8 cellular contexts compared by ENCODE assay signal in genomic region chr19:584240-585001, GRCh38. TPM values are rescaled to one million over a fixed set of nuclear protein-coding genes. Genes with fewer than 3 reads are reported as not detected.
A peak's percentile ranks its signal among the peaks of the same experiment; 100 is the strongest.
DNase-seq lines count a peak whose midpoint lies in the region; ATAC-seq and TF ChIP-seq lines count a peak whose summit lies in the region.

No MANE protein-coding gene starts in this region.

- no peak overlapping the region for H3K9ac ChIP-seq in HUES48 (ENCODE audit: low read depth, low read length)

- no peak for TF ChIP-seq POLR2A in right lobe of liver (IDR thresholded peaks at IDR 0.05)

- H3K27ac ChIP-seq in CD8-positive, alpha-beta T cell (ENCODE audit: low read depth, low read length): no peak overlapping the region
- H3K27ac ChIP-seq in HUES48 (ENCODE audit: low read depth, low read length) (peak overlapping the region; percentile 3), right lobe of liver (no peak overlapping the region)

- no peak overlapping the region for H3K4me3 ChIP-seq in CD8-positive, alpha-beta T cell (ENCODE audit: low read depth, low read length)
- no peak overlapping the region for H3K4me3 ChIP-seq in HUES48 (ENCODE audit: low read depth, low read length)
- H3K4me3 ChIP-seq in right lobe of liver: no peak overlapping the region

- H3K4me1 ChIP-seq in CD8-positive, alpha-beta T cell (ENCODE audit: insufficient read depth, low read length): peaks cover 15% of the 10 kb centered on the region
- H3K4me1 ChIP-seq in HUES48 (ENCODE audit: control insufficient read depth, insufficient read depth, low read length) (no peaks in the 10 kb centered on the region), right lobe of liver (no peaks in the 10 kb centered on the region)

- H3K27me3 ChIP-seq in CD8-positive, alpha-beta T cell (ENCODE audit: insufficient read depth, low read length): peaks cover 11% of the 10 kb centered on the region
- peaks cover 12% of the 10 kb centered on the region for H3K27me3 ChIP-seq in HUES48 (ENCODE audit: control insufficient read depth, insufficient read depth, low read length)
- peaks cover 0 to 13% of the 10 kb centered on the region in 2 donors for H3K27me3 ChIP-seq in right lobe of liver

- POLR2A ChIA-PET in CD8-positive, alpha-beta T cell (lab: Charles Lee): interaction anchor here (0.6 to 1.2 kb wide), 3 partner anchors 9 to 474 kb away, joined by 3 to 5 read pairs (median 3); partner anchors contain the start of gene GZMM

- DNase-seq in CD8-positive, alpha-beta T cell: peak; percentile 42 to 83 (median 64)
- peak; percentile 47 to 69 for DNase-seq in central memory CD8-positive, alpha-beta T cell (ENCODE audit: low spot score in 2 of 2)
- peak in 2 of 3 donors; percentile 44 to 56 for DNase-seq in right lobe of liver

- peaks cover 11% of the 10 kb centered on the region for H3K4me1 Mint-ChIP-seq in CD8-positive, alpha-beta T cell (ENCODE audit: low read depth)
- peaks cover 6% of the 10 kb centered on the region for H3K4me1 Mint-ChIP-seq in central memory CD8-positive, alpha-beta T cell
- peaks cover 20% of the 10 kb centered on the region for H3K4me1 Mint-ChIP-seq in stimulated activated memory B cell treated with anti-CD40 and anti-IgM and Interleukin-4, amounts not matched to agents 10 μg/mL and 1 μg/mL and 100 μg/mL, for 72 hours

- H3K9me3 ChIP-seq in CD8-positive, alpha-beta T cell (ENCODE audit: low read length): no peaks in the 10 kb centered on the region
- no peaks in the 10 kb centered on the region for H3K9me3 ChIP-seq in HUES48 (ENCODE audit: control insufficient read depth, insufficient read depth, low read length)
- H3K9me3 ChIP-seq in right lobe of liver: no peaks in the 10 kb centered on the region

- peaks cover 17% of the 10 kb centered on the region for H3K36me3 ChIP-seq in CD8-positive, alpha-beta T cell (ENCODE audit: insufficient read depth, low read length)
- peaks cover 33% of the 10 kb centered on the region for H3K36me3 ChIP-seq in HUES48 (ENCODE audit: control insufficient read depth, insufficient read depth, low read length)
- peaks cover 0 to 26% (median 10%) of the 10 kb centered on the region in 4 donors for H3K36me3 ChIP-seq in right lobe of liver

- CTCF ChIA-PET in CD8-positive, alpha-beta T cell (lab: Charles Lee): interaction anchor here (0.7 to 2.5 kb wide), 24 partner anchors 10 to 185 kb away, joined by 3 to 12 read pairs (median 4); partner anchors contain the start of genes BSG, POLRMT and RNF126

- H3K9me3 Mint-ChIP-seq in CD8-positive, alpha-beta T cell: no peaks in the 10 kb centered on the region
- no peaks in the 10 kb centered on the region for H3K9me3 Mint-ChIP-seq in central memory CD8-positive, alpha-beta T cell
- H3K9me3 Mint-ChIP-seq in stimulated activated memory B cell treated with anti-CD40 and anti-IgM and Interleukin-4, amounts not matched to agents 10 μg/mL and 1 μg/mL and 100 μg/mL, for 72 hours: no peaks in the 10 kb centered on the region

- intact Hi-C loops in CD8-positive, alpha-beta T cell (cut with DNase I, micrococcal nuclease): loop anchor here (1.0 to 5.0 kb wide), 4 partner anchors 48 to 150 kb away; partner anchors contain the start of gene POLRMT (in 1 of the 2)
- intact Hi-C loops in right lobe of liver (cut with DNase I): no loop called here

- no peak overlapping the region for H3K27ac Mint-ChIP-seq in CD8-positive, alpha-beta T cell
- H3K27ac Mint-ChIP-seq in central memory CD8-positive, alpha-beta T cell (ENCODE audit: low read depth): no peak overlapping the region
- H3K27ac Mint-ChIP-seq in stimulated activated memory B cell treated with anti-CD40 and anti-IgM and Interleukin-4, amounts not matched to agents 10 μg/mL and 1 μg/mL and 100 μg/mL, for 72 hours: peak overlapping the region; percentile 40

- H3K27me3 Mint-ChIP-seq in CD8-positive, alpha-beta T cell (ENCODE audit: low read depth): peaks cover 8% of the 10 kb centered on the region
- H3K27me3 Mint-ChIP-seq in central memory CD8-positive, alpha-beta T cell: peaks cover 11% of the 10 kb centered on the region
- peaks cover 34% of the 10 kb centered on the region for H3K27me3 Mint-ChIP-seq in stimulated activated memory B cell treated with anti-CD40 and anti-IgM and Interleukin-4, amounts not matched to agents 10 μg/mL and 1 μg/mL and 100 μg/mL, for 72 hours

- peak; percentile 90 for TF ChIP-seq CTCF in CD8-positive, alpha-beta T cell (IDR thresholded peaks at IDR 0.05)
- TF ChIP-seq CTCF in right lobe of liver (IDR thresholded peaks at IDR 0.05): peak; percentile 74 to 84 (median 77)

- H3K36me3 Mint-ChIP-seq in CD8-positive, alpha-beta T cell: peaks cover 12% of the 10 kb centered on the region
- peaks cover 13% of the 10 kb centered on the region for H3K36me3 Mint-ChIP-seq in central memory CD8-positive, alpha-beta T cell (ENCODE audit: insufficient read depth)
- H3K36me3 Mint-ChIP-seq in stimulated activated memory B cell treated with anti-CD40 and anti-IgM and Interleukin-4, amounts not matched to agents 10 μg/mL and 1 μg/mL and 100 μg/mL, for 72 hours: peaks cover 24% of the 10 kb centered on the region

- ATAC-seq in CD8-positive, alpha-beta T cell: peak; percentile 74
- peak; percentile 69 to 73 for ATAC-seq in activated CD4-positive, CD25-positive, alpha-beta regulatory T cell treated with anti-CD3 and anti-CD28 coated beads, Interleukin-2, amount 50 U/mL, for 24 hours
- peak; percentile 72 for ATAC-seq in central memory CD8-positive, alpha-beta T cell (replicated peaks; ENCODE audit: extremely low read depth, poor library complexity, severe bottlenecking)
- ATAC-seq in right lobe of liver (peak; percentile 58 to 69 (median 63)), HG02763 (IDR thresholded peaks at IDR 0.05; ENCODE audit: unreplicated experiment) (no peak), HG03139 (IDR thresholded peaks at IDR 0.05; ENCODE audit: unreplicated experiment) (no peak)
- peak; percentile 75 for ATAC-seq in stimulated activated memory B cell treated with anti-CD40 and anti-IgM and Interleukin-4, amounts not matched to agents 10 μg/mL and 1 μg/mL and 100 μg/mL, for 72 hours

- WGBS in right lobe of liver (ENCODE audit: insufficient coverage, low coverage, low lambda C conversion rate, missing lambda C conversion rate): 39% methylated on average over 3 of the region's 38 CpGs

- H3K4me3 Mint-ChIP-seq in CD8-positive, alpha-beta T cell: no peak overlapping the region
- H3K4me3 Mint-ChIP-seq in central memory CD8-positive, alpha-beta T cell: no peak overlapping the region
- no peak overlapping the region for H3K4me3 Mint-ChIP-seq in stimulated activated memory B cell treated with anti-CD40 and anti-IgM and Interleukin-4, amounts not matched to agents 10 μg/mL and 1 μg/mL and 100 μg/mL, for 72 hours

RNA-seq across cellular contexts. Expression of gene HCN2, which starts 5.3 kb away (rescaled TPM):
- under 1 TPM; 0.67 to 0.84 TPM for total RNA-seq in CD8-positive, alpha-beta T cell
- under 1 TPM in 5 of 6 experiments, not detected in 1; 0.05 to 0.27 (median 0.09) TPM for total RNA-seq in right lobe of liver

RNA-seq across cellular contexts. Expression of gene BSG, which starts 12.0 kb away (rescaled TPM):
- total RNA-seq in CD8-positive, alpha-beta T cell: 10 to 100 TPM; 76.2 to 81.2 TPM
- total RNA-seq in right lobe of liver: 100 to 1,000 TPM in 4 of 6 experiments, 10 to 100 TPM in 2; 88.6 to 369 (median 124) TPM

RNA-seq across cellular contexts. Expression of gene GZMM, which starts 40.6 kb away (rescaled TPM):
- 100 to 1,000 TPM; 117 to 119 TPM for total RNA-seq in CD8-positive, alpha-beta T cell
- under 1 TPM in 3 of 6 experiments, not detected in 3; 0.59 to 0.95 (median 0.74) TPM for total RNA-seq in right lobe of liver

RNA-seq across cellular contexts. Expression of gene POLRMT, which starts 48.9 kb away (rescaled TPM):
- 10 to 100 TPM; 48.6 to 53.7 TPM for total RNA-seq in CD8-positive, alpha-beta T cell
- 10 to 100 TPM; 25.9 to 42.9 (median 33.3) TPM for total RNA-seq in right lobe of liver

RNA-seq across cellular contexts. Expression of gene CDC34, which starts 52.9 kb away (rescaled TPM):
- 10 to 100 TPM; 37.1 to 45.8 TPM for total RNA-seq in CD8-positive, alpha-beta T cell
- 10 to 100 TPM; 44.8 to 81.8 (median 49.5) TPM for total RNA-seq in right lobe of liver

Comparison
In these comparisons a context has a peak if more than half of its experiments do, and no peak if none do; other contexts are left out.
1. ATAC-seq: peak in CD8-positive, alpha-beta T cell (single experiment), activated CD4-positive, CD25-positive, alpha-beta regulatory T cell treated with anti-CD3 and anti-CD28 coated beads, Interleukin-2, amount 50 U/mL, for 24 hours (2 of 2), central memory CD8-positive, alpha-beta T cell (single experiment), right lobe of liver (4 of 4) and stimulated activated memory B cell treated with anti-CD40 and anti-IgM and Interleukin-4, amounts not matched to agents 10 μg/mL and 1 μg/mL and 100 μg/mL, for 72 hours (single experiment); none in HG02763 (single experiment) and HG03139 (single experiment).
2. RNA of gene GZMM, which starts 40.6 kb away (total RNA-seq): 117 to 119 TPM in CD8-positive, alpha-beta T cell; 0.59 to 0.95 TPM in right lobe of liver; every median in the first group is over 10 times any median in the second.
3. intact Hi-C loops: an anchor here in CD8-positive, alpha-beta T cell (1.0 to 5.0 kb wide); none called in right lobe of liver.
4. Peak in every context shown above with its lines, with median percentiles within 50 percentile points of each other: DNase-seq.